Comparison of ENCODE assay signal across 8 cellular contexts in genomic region chr2:236871500-236872001, GRCh38.
DNase-seq lines count a peak whose midpoint lies in the region; ATAC-seq and TF ChIP-seq lines count a peak whose summit lies in the region.

No MANE protein-coding gene starts in this region.

- no peaks in the 10 kb centered on the region for H3K4me1 ChIP-seq in CD4-positive, CD25-positive, alpha-beta regulatory T cell (ENCODE audit: control insufficient read depth, insufficient read depth, low read length, poor library complexity, severe bottlenecking)
- peaks cover 17% of the 10 kb centered on the region for H3K4me1 ChIP-seq in mesodermal cell (ENCODE audit: control insufficient read depth, insufficient read depth, low read length, poor library complexity, severe bottlenecking)

- no peak overlapping the region for H3K27ac Mint-ChIP-seq in CD4-positive, CD25-positive, alpha-beta regulatory T cell

- WGBS in mesodermal cell (ENCODE audit: insufficient coverage in 2 of 2), 2 experiments = 73 to 81% methylated on average over 4 of the region's 6 CpGs

- TF ChIP-seq CTCF in coronary artery (IDR thresholded peaks at IDR 0.05) = no peak

- H3K4me1 Mint-ChIP-seq in CD4-positive, CD25-positive, alpha-beta regulatory T cell = no peaks in the 10 kb centered on the region
- peaks cover 7% of the 10 kb centered on the region for H3K4me1 Mint-ChIP-seq in activated T-cell treated with anti-CD3 and anti-CD28 coated beads, Interleukin-2, amount 50 U/mL, for 4 hours (ENCODE audit: low read depth)

- H3K27me3 ChIP-seq in CD4-positive, CD25-positive, alpha-beta regulatory T cell (ENCODE audit: control insufficient read depth, insufficient read depth, low read length) = peaks cover 1% of the 10 kb centered on the region

- H3K36me3 Mint-ChIP-seq in CD4-positive, CD25-positive, alpha-beta regulatory T cell = no peaks in the 10 kb centered on the region
- H3K36me3 Mint-ChIP-seq in activated T-cell treated with anti-CD3 and anti-CD28 coated beads, Interleukin-2, amount 50 U/mL, for 4 hours (ENCODE audit: insufficient read depth) = no peaks in the 10 kb centered on the region

- H3K4me3 Mint-ChIP-seq in CD4-positive, CD25-positive, alpha-beta regulatory T cell = no peak overlapping the region
- H3K4me3 Mint-ChIP-seq in activated T-cell treated with anti-CD3 and anti-CD28 coated beads, Interleukin-2, amount 50 U/mL, for 4 hours = no peak overlapping the region

- no peak for DNase-seq in CD4-positive, CD25-positive, alpha-beta regulatory T cell
- DNase-seq in NCI-H2029 treated with DMSO at 0.1 percent for 48 hours (lab: John Stamatoyannopoulos, UW) (peak; percentile 86), coronary artery (ENCODE audit: low spot score) (peak; percentile 72), T-helper 2 cell (no peak)
- no peak for DNase-seq in activated T-cell treated with anti-CD3 and anti-CD28 coated beads, Interleukin-2, amount 50 U/mL, for 4 hours

- H3K9me3 ChIP-seq in CD4-positive, CD25-positive, alpha-beta regulatory T cell (ENCODE audit: control insufficient read depth in 2 of 2, low read length in 2 of 2) = no peaks in the 10 kb centered on the region
- peaks cover 3% of the 10 kb centered on the region for H3K9me3 ChIP-seq in mesodermal cell (ENCODE audit: control insufficient read depth, low read length)

- H3K27ac ChIP-seq in CD4-positive, CD25-positive, alpha-beta regulatory T cell (ENCODE audit: insufficient read depth, low read length, poor library complexity, severe bottlenecking) = no peak overlapping the region
- H3K27ac ChIP-seq in coronary artery (peak overlapping the region in 1 of 2 donors; percentile 65), mesodermal cell (ENCODE audit: low read depth, low read length, severe bottlenecking) (peak overlapping the region; percentile 80)

- H3K27me3 Mint-ChIP-seq in CD4-positive, CD25-positive, alpha-beta regulatory T cell = no peaks in the 10 kb centered on the region
- H3K27me3 Mint-ChIP-seq in activated T-cell treated with anti-CD3 and anti-CD28 coated beads, Interleukin-2, amount 50 U/mL, for 4 hours (ENCODE audit: low read depth) = peaks cover 3% of the 10 kb centered on the region

- no peaks in the 10 kb centered on the region for H3K36me3 ChIP-seq in CD4-positive, CD25-positive, alpha-beta regulatory T cell (ENCODE audit: control insufficient read depth, insufficient read depth, low read length)
- H3K36me3 ChIP-seq in mesodermal cell (ENCODE audit: control insufficient read depth, insufficient read depth, low read length) = no peaks in the 10 kb centered on the region

- peaks cover 0 to 4% (median 0%) of the 10 kb centered on the region in 7 donors for H3K9me3 Mint-ChIP-seq in CD4-positive, CD25-positive, alpha-beta regulatory T cell
- H3K9me3 Mint-ChIP-seq in activated T-cell treated with anti-CD3 and anti-CD28 coated beads, Interleukin-2, amount 50 U/mL, for 4 hours = peaks cover 2% of the 10 kb centered on the region

- ATAC-seq in CD4-positive, CD25-positive, alpha-beta regulatory T cell (ENCODE audit: low read depth in 2 of 2) = peak; percentile 31 to 46
- ATAC-seq in HG02759 (IDR thresholded peaks at IDR 0.05; ENCODE audit: unreplicated experiment) (no peak), HG02973 (IDR thresholded peaks at IDR 0.05; ENCODE audit: unreplicated experiment) (no peak)
- ATAC-seq in activated T-cell treated with anti-CD3 and anti-CD28 coated beads, Interleukin-2, amount 50 U/mL, for 4 hours = no peak

- H3K4me3 ChIP-seq in CD4-positive, CD25-positive, alpha-beta regulatory T cell (ENCODE audit: low read depth, low read length) = no peak overlapping the region
- no peak overlapping the region for H3K4me3 ChIP-seq in coronary artery
- no peak overlapping the region for H3K4me3 ChIP-seq in mesodermal cell (ENCODE audit: extremely low read depth, insufficient read depth, low read length, poor library complexity, severe bottlenecking)

Comparison
In these comparisons a context has a peak if more than half of its experiments do, and no peak if none do; other contexts are left out.
1. ATAC-seq: peak in CD4-positive, CD25-positive, alpha-beta regulatory T cell (2 of 2); none in HG02759 (single experiment), HG02973 (single experiment) and activated T-cell treated with anti-CD3 and anti-CD28 coated beads, Interleukin-2, amount 50 U/mL, for 4 hours (0 of 2).
2. DNase-seq: peak in NCI-H2029 treated with DMSO at 0.1 percent for 48 hours (single experiment) and coronary artery (single experiment); none in CD4-positive, CD25-positive, alpha-beta regulatory T cell (0 of 3), activated T-cell treated with anti-CD3 and anti-CD28 coated beads, Interleukin-2, amount 50 U/mL, for 4 hours (single experiment) and T-helper 2 cell (0 of 5).